17 cellular contexts compared by ENCODE assay signal in the genomic region with DNA sequence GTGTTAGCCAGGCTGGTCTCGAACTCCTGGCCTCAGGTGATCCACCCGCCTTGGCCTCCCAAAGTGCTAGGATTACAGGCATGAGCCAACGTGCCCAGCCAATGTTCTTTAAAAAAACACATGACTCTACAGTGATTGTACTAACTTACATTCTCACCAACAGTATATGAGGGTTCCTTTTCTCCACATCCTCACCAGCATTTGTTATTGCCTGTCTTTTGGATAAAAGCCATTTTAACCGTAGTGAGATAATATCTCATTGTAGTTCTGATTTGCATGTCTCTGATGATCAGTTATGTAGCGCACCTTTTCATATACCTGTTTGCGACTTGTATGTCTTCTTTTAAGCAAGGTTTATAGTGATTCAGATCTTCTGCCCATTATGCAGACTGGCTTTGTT. TPM values are rescaled to one million over a fixed set of nuclear protein-coding genes. Genes with fewer than 3 reads are reported as not detected.
"Had no signal": no experiment of that assay in that cellular context is flagged by ENCODE, and none has a peak within 500 bp of the region (broad histone marks: within the 10 kb centered on the region; RNA-seq: fewer than 3 reads in every experiment).

No MANE protein-coding gene starts in this region.

RNA-seq across cellular contexts. Expression of gene TREH, which starts 3.5 kb away (rescaled TPM):
- total RNA-seq: activated naive CD4-positive, alpha-beta T cell treated with anti-CD3 and anti-CD28 coated beads for 36 hours; activated naive CD4-positive, alpha-beta T cell treated with anti-CD3 and anti-CD28 coated beads, Interleukin-2, amount 50 U/mL, for 72 hours; activated naive CD8-positive, alpha-beta T cell treated with anti-CD3 and anti-CD28 coated beads for 36 hours; activated T-cell treated with anti-CD3 and anti-CD28 coated beads, Interleukin-2, amount 50 U/mL, for 4 hours; activated T-cell treated with anti-CD3 and anti-CD28 coated beads, Interleukin-2, amount 50 U/mL, for 72 hours; activated T-helper 1 cell treated with anti-CD3 and anti-CD28 coated beads, Interleukin-12 subunit alpha, Interleukin-12 subunit beta, Interleukin-2, Interleukin-4 antibody, amounts not matched to agents 30 ng/mL and 10 ng/mL and 1 ng/mL, durations not matched to agents 14 hours and 24 hours and 36 hours; activated T-helper 17 cell treated with anti-CD3 and anti-CD28 coated beads, Interleukin-2, amount 50 U/mL, for 72 hours; activated T-helper 2 cell treated with anti-CD3 and anti-CD28 coated beads, Interferon-gamma antibody, Interleukin-2, Interleukin-4, amounts not matched to agents 10 μg/mL and 5 μg/mL and 100 μg/mL, durations not matched to agents 14 hours and 24 hours and 36 hours; adrenal gland; aorta; ascending aorta; astrocyte; breast epithelium; cardiac muscle cell; cardiac septum; cerebellum; chondrocyte had no signal
